ENCODE assay signal across 2 cellular contexts in genomic region chr16:1749152-1750117, GRCh38.
TF ChIP-seq lines count a peak whose summit lies in the region.

No MANE protein-coding gene starts in this region.

TF ChIP-seq in IMR-90, 13 proteins besides CTCF, POLR2A, EP300 and RAD21:
- TF ChIP-seq MXI1 (IDR thresholded peaks at IDR 0.05; ENCODE audit: borderline replicate concordance, low read depth, low read length), result no peak
- no peak for TF ChIP-seq CEBPB (IDR thresholded peaks at IDR 0.05; ENCODE audit: low read depth, low read length)
- TF ChIP-seq, protein P1, sequence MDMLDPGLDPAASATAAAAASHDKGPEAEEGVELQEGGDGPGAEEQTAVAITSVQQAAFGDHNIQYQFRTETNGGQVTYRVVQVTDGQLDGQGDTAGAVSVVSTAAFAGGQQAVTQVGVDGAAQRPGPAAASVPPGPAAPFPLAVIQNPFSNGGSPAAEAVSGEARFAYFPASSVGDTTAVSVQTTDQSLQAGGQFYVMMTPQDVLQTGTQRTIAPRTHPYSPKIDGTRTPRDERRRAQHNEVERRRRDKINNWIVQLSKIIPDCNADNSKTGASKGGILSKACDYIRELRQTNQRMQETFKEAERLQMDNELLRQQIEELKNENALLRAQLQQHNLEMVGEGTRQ (IDR thresholded peaks at IDR 0.05; ENCODE audit: low read depth, low read length), result no peak
- TF ChIP-seq MAZ (IDR thresholded peaks at IDR 0.05; ENCODE audit: borderline replicate concordance, low read depth, low read length), result no peak
- TF ChIP-seq SMC3 (IDR thresholded peaks at IDR 0.05; ENCODE audit: low read depth, low read length), result no peak
- no peak for TF ChIP-seq RCOR1 (IDR thresholded peaks at IDR 0.05; ENCODE audit: insufficient replicate concordance, low read length)
- no peak for TF ChIP-seq CHD1 (IDR thresholded peaks at IDR 0.05; ENCODE audit: low read depth, low read length)
- TF ChIP-seq BHLHE40 (IDR thresholded peaks at IDR 0.05; ENCODE audit: low read depth, low read length), result no peak
- no peak for TF ChIP-seq NFE2L2 (IDR thresholded peaks at IDR 0.05; ENCODE audit: low read depth, low read length)

TF ChIP-seq in GM12878, 131 proteins besides CTCF, POLR2A, EP300 and RAD21:
- TF ChIP-seq POU2F2 (IDR thresholded peaks at IDR 0.05; ENCODE audit: borderline replicate concordance, low read depth, low read length) (no peak), SRF (IDR thresholded peaks at IDR 0.05; ENCODE audit: low read depth in 2 of 2, low read length in 2 of 2) (no peak), HCFC1 (IDR thresholded peaks at IDR 0.05; ENCODE audit: low read length) (no peak), CHD1 (IDR thresholded peaks at IDR 0.05; ENCODE audit: low read depth, low read length) (no peak), NRF1 (conservative IDR thresholded peaks at IDR 0.05; ENCODE audit: low read depth, low read length) (no peak), MTA3 (IDR thresholded peaks at IDR 0.05; ENCODE audit: borderline replicate concordance, low read length) (no peak), RUNX3 (IDR thresholded peaks at IDR 0.05; ENCODE audit: low read length) (no peak)
- TF ChIP-seq, protein P2, sequence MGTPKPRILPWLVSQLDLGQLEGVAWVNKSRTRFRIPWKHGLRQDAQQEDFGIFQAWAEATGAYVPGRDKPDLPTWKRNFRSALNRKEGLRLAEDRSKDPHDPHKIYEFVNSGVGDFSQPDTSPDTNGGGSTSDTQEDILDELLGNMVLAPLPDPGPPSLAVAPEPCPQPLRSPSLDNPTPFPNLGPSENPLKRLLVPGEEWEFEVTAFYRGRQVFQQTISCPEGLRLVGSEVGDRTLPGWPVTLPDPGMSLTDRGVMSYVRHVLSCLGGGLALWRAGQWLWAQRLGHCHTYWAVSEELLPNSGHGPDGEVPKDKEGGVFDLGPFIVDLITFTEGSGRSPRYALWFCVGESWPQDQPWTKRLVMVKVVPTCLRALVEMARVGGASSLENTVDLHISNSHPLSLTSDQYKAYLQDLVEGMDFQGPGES (IDR thresholded peaks at IDR 0.05), result no peak
